In the genomic region with DNA sequence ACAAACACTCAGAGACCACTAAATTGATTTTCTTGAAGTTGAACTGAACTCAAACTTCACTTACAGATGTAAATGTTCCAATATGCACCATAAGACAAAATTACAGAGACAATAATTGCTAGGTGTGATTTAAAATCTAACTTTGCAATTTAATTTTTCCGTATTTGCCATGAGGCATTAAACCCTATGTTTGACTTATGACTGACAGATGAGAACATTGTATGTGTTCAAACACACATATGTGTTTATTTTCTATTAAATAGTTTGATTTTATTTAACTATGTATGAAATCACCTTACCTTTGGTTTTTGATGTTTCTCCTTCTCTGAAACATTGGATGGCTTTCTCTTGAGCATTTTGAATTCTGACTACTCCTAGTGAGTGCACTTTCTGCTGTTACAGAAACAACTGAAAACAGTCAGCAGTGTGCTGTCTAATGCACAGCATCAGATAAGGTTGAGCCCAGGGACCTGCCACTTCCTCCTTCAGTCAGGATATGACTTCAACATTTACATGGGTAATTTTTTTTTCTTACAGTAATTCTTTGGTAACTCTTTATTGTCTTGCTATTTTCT, we compare ENCODE assay signal across 9 cellular contexts. TPM values are rescaled to one million over a fixed set of nuclear protein-coding genes. Genes with fewer than 3 reads are reported as not detected.
DNase-seq lines count a peak whose midpoint lies in the region; ATAC-seq, FAIRE-seq and TF ChIP-seq lines count a peak whose summit lies in the region.
"Had no signal": no experiment of that assay in that cellular context is flagged by ENCODE, and none has a peak within 500 bp of the region (broad histone marks: within the 10 kb centered on the region; RNA-seq: fewer than 3 reads in every experiment).

A gene (minus strand): TSS at position 410 of the 575 bp plus-strand sequence. CDS start 54 bp downstream, at position 356.

- FAIRE-seq in GM12878 (lab: Jason Lieb, UNC) = peak; percentile 89

- H3K9me3 ChIP-seq in SU-DHL-6 (ENCODE audit: insufficient read depth, low read length) (no peaks in the 10 kb centered on the region), GM12878 (replicated peaks; ENCODE audit: control insufficient read depth, insufficient read depth, low read length) (no peaks in the 10 kb centered on the region; the same call in 1 of the 3 replicates)

- TF ChIP-seq CTCF in SU-DHL-6 (IDR thresholded peaks at IDR 0.05; ENCODE audit: insufficient read depth, low read length, poor library complexity, severe bottlenecking) = no peak
- TF ChIP-seq CTCF in GM12878 (IDR thresholded peaks at IDR 0.05 in 2 of 3, conservative IDR thresholded peaks at IDR 0.05 in 1 of 3; ENCODE audit: control insufficient read depth in 2 of 3, extremely low read depth in 1 of 3, insufficient read depth in 1 of 3, low read depth in 3 of 3, low read length in 3 of 3) = no peak
- no peak for TF ChIP-seq CTCF in omental fat pad (IDR thresholded peaks at IDR 0.05)

- no peaks in the 10 kb centered on the region for H3K27me3 ChIP-seq in SU-DHL-6 (ENCODE audit: low read length)
- no peaks in the 10 kb centered on the region for H3K27me3 ChIP-seq in GM12878 (replicated peaks in 1 of 2; ENCODE audit: control insufficient read depth in 2 of 2, insufficient read depth in 2 of 2, low read length in 1 of 2)
- H3K27me3 ChIP-seq in H7 (ENCODE audit: control insufficient read depth, insufficient read depth, low read length) = no peaks in the 10 kb centered on the region

- peak within 1 kb of the TSS; percentile 70 for H2AFZ ChIP-seq in SU-DHL-6 (ENCODE audit: low read depth, low read length, severe bottlenecking)
- H2AFZ ChIP-seq in GM12878 (ENCODE audit: control insufficient read depth, low read depth, low read length) = peak within 1 kb of the TSS; percentile 13; the same call in 1 of the 2 replicates

- 0 out of 2 replicates have a peak, but pooled peaks have one; percentile 22 for TF ChIP-seq RAD21 in GM12878 (IDR thresholded peaks at IDR 0.05; ENCODE audit: insufficient read depth, low read depth, low read length)

- H3K9ac ChIP-seq in SU-DHL-6 (ENCODE audit: low read length) (peak within 1 kb of the TSS; percentile 67), GM12878 (ENCODE audit: control insufficient read depth, insufficient read depth, low read length) (peak within 1 kb of the TSS; percentile 81)

- TF ChIP-seq EP300 in GM12878 (IDR thresholded peaks at IDR 0.05; ENCODE audit: borderline replicate concordance in 1 of 2, control insufficient read depth in 1 of 2, low read depth in 2 of 2, low read length in 2 of 2) = peak in 1 of 2 experiments; percentile 66; a peak in 1 of 4 replicates

- no peaks in the 10 kb centered on the region for H3K9me2 ChIP-seq in SU-DHL-6 (replicated peaks; ENCODE audit: insufficient read depth, low read length)

- H3K36me3 ChIP-seq in SU-DHL-6 (ENCODE audit: low read length) (0 out of 2 replicates have a peak, but pooled peaks cover 4% of the 10 kb centered on the region), GM12878 (ENCODE audit: control insufficient read depth in 2 of 2, insufficient read depth in 2 of 2, low read length in 1 of 2) (no peaks in the 10 kb centered on the region; a peak in 1 of 4 replicates), H7 (replicated peaks; ENCODE audit: control insufficient read depth, insufficient read depth, low read length) (no peaks in the 10 kb centered on the region)

- TF ChIP-seq POLR2A in GM12878 (IDR thresholded peaks at IDR 0.05; ENCODE audit: low read depth, low read length) = peak; percentile 83

- H3K27ac ChIP-seq in SU-DHL-6 (ENCODE audit: low read depth, low read length) (peak within 1 kb of the TSS; percentile 74), GM12878 (ENCODE audit: control insufficient read depth, insufficient read depth) (peak within 1 kb of the TSS; percentile 87)

- SMC1A ChIA-PET in GM12878 (lab: Charles Lee; ENCODE audit: uncharacterized antibody, unreplicated experiment) = interaction anchor here (0.6 to 11.3 kb wide), 11 partner anchors 10 to 328 kb away, joined by 3 to 120 read pairs (median 5); no protein-coding TSS in a partner anchor

- H3F3A ChIP-seq in SU-DHL-6 (ENCODE audit: insufficient read depth) = peaks cover 10% of the 10 kb centered on the region

- H3K4me1 ChIP-seq in GM12878 (ENCODE audit: control insufficient read depth, insufficient read depth, low read length) = peaks cover 12% of the 10 kb centered on the region; the same call in 1 of the 2 replicates

- BruUV-seq in GM12878 (replicated peaks; lab: Mats Ljungman, UMichigan) = no TSS peak

- peak; percentile 78 for DNase-seq in GM12878 (ENCODE audit: low read depth, low spot score)
- no peak for DNase-seq in omental fat pad (ENCODE audit: low spot score)
- DNase-seq in GM19240 (ENCODE audit: insufficient read length, low spot score) = no peak
- no peak for DNase-seq in H7
- DNase-seq in NCI-H446 (lab: John Stamatoyannopoulos, UW) = no peak

- intact Hi-C loops in GM12878 (cut with micrococcal nuclease; ENCODE audit: unreplicated experiment) = loop anchor here (2.0 to 10.0 kb wide), 3 partner anchors 141 to 519 kb away; a partner anchor contains a TSS

- in situ Hi-C loops in GM12878 (cut with MboI) = no loop called here

- peak within 1 kb of the TSS; percentile 100 for H3K4me2 ChIP-seq in SU-DHL-6 (ENCODE audit: low read depth, low read length, poor library complexity, severe bottlenecking)
- H3K4me2 ChIP-seq in GM12878 (ENCODE audit: control insufficient read depth, insufficient read depth) = peak within 1 kb of the TSS; percentile 69; the same call in 1 of the 2 replicates

- H3K79me2 ChIP-seq in SU-DHL-6 (ENCODE audit: insufficient read depth, low read length) (peaks cover 50% of the 10 kb centered on the region), GM12878 (ENCODE audit: control insufficient read depth, insufficient read depth, low read length) (peaks cover 54% of the 10 kb centered on the region)

- CTCF ChIA-PET in GM12878 (lab: Yijun Ruan, JAX) = interaction anchor here (1.0 to 1.6 kb wide), 2 partner anchors 19 to 93 kb away, joined by 3 to 4 read pairs; no protein-coding TSS in a partner anchor

- H3K4me3 ChIP-seq in SU-DHL-6 (ENCODE audit: insufficient read depth, low read length, poor library complexity, severe bottlenecking) = peak within 1 kb of the TSS; percentile 93
- H3K4me3 ChIP-seq in GM12878 = peak within 1 kb of the TSS; percentile 76
- no peak within 1 kb of the TSS for H3K4me3 ChIP-seq in H7 (ENCODE audit: insufficient read depth, low read depth, low read length)

- RAD21 ChIA-PET in GM12878 (lab: Charles Lee; ENCODE audit: unreplicated experiment) = interaction anchor here (1.3 to 7.5 kb wide), 5 partner anchors 10 to 141 kb away, joined by 3 to 63 read pairs (median 12); no protein-coding TSS in a partner anchor

- peak; percentile 87 for ATAC-seq in GM18873 (IDR thresholded peaks at IDR 0.05; ENCODE audit: low FRiP score, unreplicated experiment)
- peak; percentile 95 for ATAC-seq in HG03025 (IDR thresholded peaks at IDR 0.05; ENCODE audit: low FRiP score, unreplicated experiment)
- peak; percentile 86 for ATAC-seq in GM12878
- ATAC-seq in omental fat pad (ENCODE audit: low FRiP score) = no peak

- POLR2A ChIA-PET in GM12878 (lab: Charles Lee) = interaction anchor here (1.5 to 1.6 kb wide), 2 partner anchors 140 to 163 kb away, joined by 3 to 5 read pairs; a partner anchor contains a TSS

- H4K20me1 ChIP-seq in SU-DHL-6 (ENCODE audit: low read depth, low read length) (no peaks in the 10 kb centered on the region), GM12878 (ENCODE audit: control insufficient read depth, insufficient read depth) (no peaks in the 10 kb centered on the region)

- 3% methylated on average over 1 of the region's 1 CpG for WGBS in GM12878 (ENCODE audit: insufficient coverage, insufficient replicate concordance, low lambda C conversion rate, missing lambda C conversion rate)

TF ChIP-seq in GM12878, 131 proteins besides CTCF, POLR2A, EP300 and RAD21 (continues in another document):
- TF ChIP-seq, protein P1, sequence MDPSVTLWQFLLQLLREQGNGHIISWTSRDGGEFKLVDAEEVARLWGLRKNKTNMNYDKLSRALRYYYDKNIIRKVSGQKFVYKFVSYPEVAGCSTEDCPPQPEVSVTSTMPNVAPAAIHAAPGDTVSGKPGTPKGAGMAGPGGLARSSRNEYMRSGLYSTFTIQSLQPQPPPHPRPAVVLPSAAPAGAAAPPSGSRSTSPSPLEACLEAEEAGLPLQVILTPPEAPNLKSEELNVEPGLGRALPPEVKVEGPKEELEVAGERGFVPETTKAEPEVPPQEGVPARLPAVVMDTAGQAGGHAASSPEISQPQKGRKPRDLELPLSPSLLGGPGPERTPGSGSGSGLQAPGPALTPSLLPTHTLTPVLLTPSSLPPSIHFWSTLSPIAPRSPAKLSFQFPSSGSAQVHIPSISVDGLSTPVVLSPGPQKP (IDR thresholded peaks at IDR 0.05; ENCODE audit: low read depth, low read length) = no peak
- TF ChIP-seq, protein P2, sequence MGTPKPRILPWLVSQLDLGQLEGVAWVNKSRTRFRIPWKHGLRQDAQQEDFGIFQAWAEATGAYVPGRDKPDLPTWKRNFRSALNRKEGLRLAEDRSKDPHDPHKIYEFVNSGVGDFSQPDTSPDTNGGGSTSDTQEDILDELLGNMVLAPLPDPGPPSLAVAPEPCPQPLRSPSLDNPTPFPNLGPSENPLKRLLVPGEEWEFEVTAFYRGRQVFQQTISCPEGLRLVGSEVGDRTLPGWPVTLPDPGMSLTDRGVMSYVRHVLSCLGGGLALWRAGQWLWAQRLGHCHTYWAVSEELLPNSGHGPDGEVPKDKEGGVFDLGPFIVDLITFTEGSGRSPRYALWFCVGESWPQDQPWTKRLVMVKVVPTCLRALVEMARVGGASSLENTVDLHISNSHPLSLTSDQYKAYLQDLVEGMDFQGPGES (IDR thresholded peaks at IDR 0.05) = no peak
- TF ChIP-seq SUZ12 (IDR thresholded peaks at IDR 0.05; ENCODE audit: unreplicated experiment) (no peak), MTA2 (IDR thresholded peaks at IDR 0.05; ENCODE audit: low read depth) (no peak)

RNA-seq across cellular contexts. Expression of the gene that starts here (rescaled TPM):
- 258 and 276 TPM in 2 replicates for total RNA-seq in GM12878 (2013; cell fraction: nucleolus; rRNA removed)
- 42.2 and 59.8 TPM in 2 replicates for total RNA-seq in GM12878 (2014; rRNA removed)
- total RNA-seq in GM12878 (2014; rRNA removed; fragmentation: Illumina TruSeq; extraction: Trizol) = 85.6 and 86.2 TPM in 2 replicates
- total RNA-seq in GM12878 (2021) = 40.0 and 45.5 TPM in 2 replicates
- 26.8 TPM for polyA plus RNA-seq in GM12878 (2011; ENCODE audit: low read depth)
- 23.2 and 34.1 TPM in 2 replicates for polyA plus RNA-seq in GM12878 (2011; rRNA removed)
- polyA plus RNA-seq in GM12878 (2011; cell fraction: cytosol; rRNA removed) = 5.8 and 6.9 TPM in 2 replicates
- 11.4 and 11.5 TPM in 2 replicates for polyA plus RNA-seq in GM12878 (2011; cell fraction: nucleus; rRNA removed)
- polyA plus RNA-seq in GM12878 (2012) = 37.7 and 72.2 TPM in 2 replicates
- polyA plus RNA-seq in GM12878 (2014; fragmentation: Illumina TruSeq; extraction: Trizol) = 84.1 and 112 TPM in 2 replicates
- polyA plus RNA-seq in GM12878 (2014; fragmentation: Nextera tagmentation; extraction: Ambion mirVana) = 100 to 1,000 TPM in 1 of 2 experiments, 10 to 100 TPM in 1; 90.4 to 102 TPM
- 38.0 and 45.2 TPM in 2 replicates for polyA plus RNA-seq in GM12878 (2014; rRNA removed)
- polyA plus RNA-seq in GM12878 (2016; fragmentation: Nextera tagmentation; extraction: Ambion mirVana) = 10 to 100 TPM; 39.5 to 44.5 TPM
- polyA minus RNA-seq in GM12878 (2011; rRNA and poly(A)+ RNA removed) = 8.3 and 15.2 TPM in 2 replicates
- 3.3 and 9.0 TPM in 2 replicates for polyA minus RNA-seq in GM12878 (2011; cell fraction: cytosol; rRNA and poly(A)+ RNA removed)
- 7.1 and 7.3 TPM in 2 replicates for polyA minus RNA-seq in GM12878 (2011; cell fraction: nucleus; rRNA and poly(A)+ RNA removed)
- total RNA-seq in omental fat pad = 10 to 100 TPM; 20.0 to 48.4 (median 30.2) TPM
- total RNA-seq in H7 (2014; rRNA removed; shearing (Covaris generic)) = 0.15 and 0.90 TPM in 2 replicates
- total RNA-seq: NCI-H460 had no signal

Comparison
In these comparisons a context has a peak if more than half of its experiments do, and no peak if none do; other contexts are left out.
1. RNA of the gene that starts here (total RNA-seq): 40.0 to 276 TPM in GM12878 and 20.0 to 48.4 TPM in omental fat pad; 0.15 to 0.90 TPM in H7; every median in the first group is over 10 times any median in the second.